ENCODE assay signal across 11 cellular contexts in genomic region chr9:75128535-75128934, GRCh38.
"Had no signal": no experiment of that assay in that cellular context is flagged by ENCODE, and none has a peak within 500 bp of the region (broad histone marks: within the 10 kb centered on the region; RNA-seq: fewer than 3 reads in every experiment).

No MANE protein-coding gene starts in this region.

- H3K9me3 Mint-ChIP-seq: activated naive CD8-positive, alpha-beta T cell treated with anti-CD3 and anti-CD28 coated beads, Interleukin-2, amount 10 ng/mL, durations not matched to agents 7 days and 5 days had no signal

- H3K27ac Mint-ChIP-seq: activated naive CD8-positive, alpha-beta T cell treated with anti-CD3 and anti-CD28 coated beads, Interleukin-2, amount 10 ng/mL, durations not matched to agents 7 days and 5 days had no signal

- DNase-seq: activated effector memory CD4-positive, alpha-beta T cell treated with Interleukin-2 at 50 U/mL for 16 hours; activated naive CD8-positive, alpha-beta T cell treated with anti-CD3 and anti-CD28 coated beads, Interleukin-2, amount 10 ng/mL, durations not matched to agents 7 days and 5 days; aorta; dorsolateral prefrontal cortex; left colon; midbrain; posterior cingulate gyrus; stimulated activated CD4-positive, alpha-beta T cell treated with anti-CD3 and anti-CD28 coated beads, Interleukin-15, amount 100 ng/mL, for 24 hours; stimulated activated CD4-positive, alpha-beta T cell treated with anti-CD3 and anti-CD28 coated beads, Interleukin-4, amount 100 ng/mL, for 24 hours; tibial artery had no signal

- H3K4me3 Mint-ChIP-seq: activated naive CD8-positive, alpha-beta T cell treated with anti-CD3 and anti-CD28 coated beads, Interleukin-2, amount 10 ng/mL, durations not matched to agents 7 days and 5 days had no signal

- ATAC-seq: esophagus mucosa, left colon had no signal

- H3K27me3 Mint-ChIP-seq: activated naive CD8-positive, alpha-beta T cell treated with anti-CD3 and anti-CD28 coated beads, Interleukin-2, amount 10 ng/mL, durations not matched to agents 7 days and 5 days had no signal
